Comparison of ENCODE assay signal across 1 cellular context in genomic region chr15:48388017-48388936, GRCh38.
TF ChIP-seq lines count a peak whose summit lies in the region.

No MANE protein-coding gene starts in this region.

TF ChIP-seq in A549, 52 proteins besides CTCF, POLR2A, EP300 and RAD21 (continued from another document):
- TF ChIP-seq REST (IDR thresholded peaks at IDR 0.05) (no peak), JUN (IDR thresholded peaks at IDR 0.05) (no peak), CHD2 (IDR thresholded peaks at IDR 0.05; ENCODE audit: low read length, partially characterized antibody) (no peak), BHLHE40 (IDR thresholded peaks at IDR 0.05; ENCODE audit: low read depth, low read length) (no peak), PHF8 (IDR thresholded peaks at IDR 0.05; ENCODE audit: borderline replicate concordance, low read depth) (no peak), HDAC2 (IDR thresholded peaks at IDR 0.05) (no peak), CBX2 (IDR thresholded peaks at IDR 0.05; ENCODE audit: borderline replicate concordance, low read depth) (no peak), ESRRA (IDR thresholded peaks at IDR 0.05; ENCODE audit: borderline replicate concordance, low read length) (no peak), CBX8 (IDR thresholded peaks at IDR 0.05) (no peak), RNF2 (IDR thresholded peaks at IDR 0.05; ENCODE audit: borderline replicate concordance, low read depth) (no peak), NPAS2 (CRISPR knock-in tag; IDR thresholded peaks at IDR 0.05; ENCODE audit: borderline replicate concordance) (no peak), RCOR1 (IDR thresholded peaks at IDR 0.05; ENCODE audit: low read depth, low read length) (no peak), ZSCAN20 (CRISPR knock-in tag; IDR thresholded peaks at IDR 0.05) (no peak)
TF ChIP-seq in A549: peak in this region for 0.
